In the genomic region with DNA sequence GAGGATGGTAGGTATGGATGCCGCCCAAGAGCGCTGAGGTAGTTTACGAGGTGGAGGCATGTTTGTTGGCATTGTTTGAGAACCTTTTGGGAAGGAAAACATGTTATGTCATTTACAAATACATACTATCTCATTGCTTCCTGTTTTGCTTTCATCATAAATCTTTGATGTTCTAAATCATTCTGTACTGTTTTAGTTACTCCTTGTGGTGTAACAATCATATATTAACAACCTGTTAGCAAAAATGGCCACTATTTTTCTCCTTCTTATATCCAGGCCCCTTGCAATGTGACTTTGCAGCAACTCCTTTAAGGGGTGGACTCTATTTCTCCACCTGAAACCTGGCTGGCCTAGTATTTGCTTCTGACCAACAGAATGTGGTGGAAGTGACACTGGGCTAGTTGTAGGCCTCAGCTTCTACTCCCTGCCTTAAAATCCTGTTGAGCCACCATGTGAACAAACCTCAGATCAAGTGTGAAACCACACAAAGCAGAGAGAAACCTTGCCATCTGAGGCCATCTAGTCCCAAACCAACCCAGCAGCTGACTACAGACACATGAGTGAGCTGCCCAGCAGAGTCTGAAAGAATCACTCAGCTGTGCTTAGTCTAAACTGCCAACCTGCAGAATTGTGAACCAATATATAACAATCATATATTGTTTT, we compare ENCODE assay signal across 27 cellular contexts. TPM values are rescaled to one million over a fixed set of nuclear protein-coding genes. Genes with fewer than 3 reads are reported as not detected.
DNase-seq lines count a peak whose midpoint lies in the region; ATAC-seq, FAIRE-seq and TF ChIP-seq lines count a peak whose summit lies in the region.
"Had no signal": no experiment of that assay in that cellular context is flagged by ENCODE, and none has a peak within 500 bp of the region (broad histone marks: within the 10 kb centered on the region; RNA-seq: fewer than 3 reads in every experiment).

No MANE protein-coding gene starts in this region.

- H3K27ac Mint-ChIP-seq in CD4-positive, CD25-positive, alpha-beta regulatory T cell = peak overlapping the region in 2 of 3 donors; percentile 17 to 82
- H3K27ac Mint-ChIP-seq in MCF 10A (ENCODE audit: low read depth, unreplicated experiment) = no peak overlapping the region
- no peak overlapping the region for H3K27ac Mint-ChIP-seq in activated T-helper 1 cell treated with anti-CD3 and anti-CD28 coated beads, Interleukin-12 subunit alpha, Interleukin-12 subunit beta, Interleukin-2, Interleukin-4 antibody, amounts not matched to agents 30 ng/mL and 10 ng/mL and 1 ng/mL, durations not matched to agents 14 hours and 24 hours and 36 hours

- TF ChIP-seq CTCF in GM12878 (IDR thresholded peaks at IDR 0.05 in 2 of 3, conservative IDR thresholded peaks at IDR 0.05 in 1 of 3; ENCODE audit: control insufficient read depth in 2 of 3, extremely low read depth in 1 of 3, insufficient read depth in 1 of 3, low read depth in 3 of 3, low read length in 3 of 3) (no peak), MCF 10A (IDR thresholded peaks at IDR 0.05; ENCODE audit: unreplicated experiment) (no peak)

- no peak for TF ChIP-seq POLR2A in GM12878 (IDR thresholded peaks at IDR 0.05; ENCODE audit: low read depth, low read length)

- H3K79me2 ChIP-seq in GM12878 (ENCODE audit: control insufficient read depth, insufficient read depth, low read length) = no peaks in the 10 kb centered on the region
- H3K79me2 ChIP-seq: parathyroid adenoma had no signal

- H3K4me2 ChIP-seq in GM12878 (ENCODE audit: control insufficient read depth, insufficient read depth) = no peak overlapping the region

- H3K4me1 Mint-ChIP-seq in CD4-positive, CD25-positive, alpha-beta regulatory T cell = peaks cover 0 to 7% (median 0%) of the 10 kb centered on the region in 4 donors
- H3K4me1 Mint-ChIP-seq in MCF 10A (ENCODE audit: insufficient read depth, unreplicated experiment) = no peaks in the 10 kb centered on the region
- H3K4me1 Mint-ChIP-seq in activated T-helper 1 cell treated with anti-CD3 and anti-CD28 coated beads, Interleukin-12 subunit alpha, Interleukin-12 subunit beta, Interleukin-2, Interleukin-4 antibody, amounts not matched to agents 30 ng/mL and 10 ng/mL and 1 ng/mL, durations not matched to agents 14 hours and 24 hours and 36 hours (ENCODE audit: low read depth) = no peaks in the 10 kb centered on the region

- intact Hi-C loops in GM12878 (cut with micrococcal nuclease; ENCODE audit: unreplicated experiment) (loop anchor here (5.0 kb wide), 1 partner anchor 74 kb away; the partner anchor contains the start of gene MED14), MCF 10A (cut with micrococcal nuclease) (no loop called here)
- intact Hi-C loops in activated T-helper 1 cell treated with anti-CD3 and anti-CD28 coated beads, Interleukin-12 subunit alpha, Interleukin-12 subunit beta, Interleukin-2, Interleukin-4 antibody, amounts not matched to agents 30 ng/mL and 10 ng/mL and 1 ng/mL, durations not matched to agents 14 hours and 24 hours and 36 hours (cut with micrococcal nuclease) = no loop called here

- H3K27me3 Mint-ChIP-seq in CD4-positive, CD25-positive, alpha-beta regulatory T cell = no peaks in the 10 kb centered on the region
- peaks cover 16% of the 10 kb centered on the region for H3K27me3 Mint-ChIP-seq in MCF 10A (ENCODE audit: insufficient read depth, unreplicated experiment)
- H3K27me3 Mint-ChIP-seq in activated T-helper 1 cell treated with anti-CD3 and anti-CD28 coated beads, Interleukin-12 subunit alpha, Interleukin-12 subunit beta, Interleukin-2, Interleukin-4 antibody, amounts not matched to agents 30 ng/mL and 10 ng/mL and 1 ng/mL, durations not matched to agents 14 hours and 24 hours and 36 hours (ENCODE audit: insufficient read depth) = no peaks in the 10 kb centered on the region

- POLR2A ChIA-PET in GM12878 (lab: Charles Lee) (interaction anchor here (0.5 kb wide), 1 partner anchor 39 kb away, joined by 5 read pairs; no protein-coding TSS in a partner anchor), MCF 10A (lab: Yijun Ruan, JAX) (interaction anchor here (1.2 kb wide), 1 partner anchor 10 kb away, joined by 3 read pairs; no protein-coding TSS in a partner anchor)

- no peak overlapping the region for H3K27ac ChIP-seq in CD4-positive, CD25-positive, alpha-beta regulatory T cell (ENCODE audit: insufficient read depth, low read length, poor library complexity, severe bottlenecking)
- H3K27ac ChIP-seq in GM12878 (ENCODE audit: control insufficient read depth, insufficient read depth) = no peak overlapping the region
- H3K27ac ChIP-seq: dorsolateral prefrontal cortex, parathyroid adenoma, SJCRH30, skin epidermis, tibial artery had no signal

- no peak for FAIRE-seq in GM12878 (lab: Jason Lieb, UNC)
- FAIRE-seq: bronchial epithelial cell had no signal

- in situ Hi-C loops in GM12878 (cut with MboI) = no loop called here

- CTCF ChIA-PET in GM12878 (lab: Yijun Ruan, JAX) = interaction anchor here (0.6 to 5.5 kb wide), 7 partner anchors 12 to 130 kb away, joined by 3 to 23 read pairs (median 5); no protein-coding TSS in a partner anchor
- CTCF ChIA-PET in MCF 10A (lab: Yijun Ruan, JAX) = interaction anchor here (0.8 to 0.9 kb wide), 3 partner anchors 12 to 74 kb away, joined by 3 read pairs; no protein-coding TSS in a partner anchor

- H3K9ac ChIP-seq in GM12878 (ENCODE audit: control insufficient read depth, insufficient read depth, low read length) = no peak overlapping the region
- H3K9ac ChIP-seq: parathyroid adenoma had no signal

- no peaks in the 10 kb centered on the region for H3K9me3 ChIP-seq in CD4-positive, CD25-positive, alpha-beta regulatory T cell (ENCODE audit: control insufficient read depth in 2 of 2, low read length in 2 of 2)
- no peaks in the 10 kb centered on the region for H3K9me3 ChIP-seq in GM12878 (replicated peaks; ENCODE audit: control insufficient read depth, insufficient read depth, low read length)
- H3K9me3 ChIP-seq: gastroesophageal sphincter, SJCRH30, tibial artery had no signal

- SMC1A ChIA-PET in GM12878 (lab: Charles Lee; ENCODE audit: uncharacterized antibody, unreplicated experiment) = interaction anchor here (0.8 to 1.9 kb wide), 4 partner anchors 12 to 452 kb away, joined by 4 to 9 read pairs (median 6); no protein-coding TSS in a partner anchor

- no peaks in the 10 kb centered on the region for H3K4me1 ChIP-seq in CD4-positive, CD25-positive, alpha-beta regulatory T cell (ENCODE audit: control insufficient read depth, insufficient read depth, low read length, poor library complexity, severe bottlenecking)
- no peaks in the 10 kb centered on the region; the same call in 1 of the 2 replicates for H3K4me1 ChIP-seq in GM12878 (ENCODE audit: control insufficient read depth, insufficient read depth, low read length)
- H3K4me1 ChIP-seq: gastroesophageal sphincter, parathyroid adenoma, SJCRH30, tibial artery had no signal

- TF ChIP-seq EP300 in GM12878 (IDR thresholded peaks at IDR 0.05; ENCODE audit: borderline replicate concordance in 1 of 2, control insufficient read depth in 1 of 2, low read depth in 2 of 2, low read length in 2 of 2) = no peak

- no peak overlapping the region for H3K4me3 Mint-ChIP-seq in CD4-positive, CD25-positive, alpha-beta regulatory T cell
- H3K4me3 Mint-ChIP-seq in MCF 10A (ENCODE audit: unreplicated experiment) = no peak overlapping the region
- no peak overlapping the region for H3K4me3 Mint-ChIP-seq in activated T-helper 1 cell treated with anti-CD3 and anti-CD28 coated beads, Interleukin-12 subunit alpha, Interleukin-12 subunit beta, Interleukin-2, Interleukin-4 antibody, amounts not matched to agents 30 ng/mL and 10 ng/mL and 1 ng/mL, durations not matched to agents 14 hours and 24 hours and 36 hours

- H3K27me3 ChIP-seq in CD4-positive, CD25-positive, alpha-beta regulatory T cell (ENCODE audit: control insufficient read depth, insufficient read depth, low read length) = no peaks in the 10 kb centered on the region
- no peaks in the 10 kb centered on the region for H3K27me3 ChIP-seq in GM12878 (replicated peaks in 1 of 2; ENCODE audit: control insufficient read depth in 2 of 2, insufficient read depth in 2 of 2, low read length in 1 of 2)
- H3K27me3 ChIP-seq: gastroesophageal sphincter, SJCRH30, tibial artery had no signal

- no peaks in the 10 kb centered on the region for H3K9me3 Mint-ChIP-seq in CD4-positive, CD25-positive, alpha-beta regulatory T cell
- no peaks in the 10 kb centered on the region for H3K9me3 Mint-ChIP-seq in MCF 10A (ENCODE audit: unreplicated experiment)
- H3K9me3 Mint-ChIP-seq in activated T-helper 1 cell treated with anti-CD3 and anti-CD28 coated beads, Interleukin-12 subunit alpha, Interleukin-12 subunit beta, Interleukin-2, Interleukin-4 antibody, amounts not matched to agents 30 ng/mL and 10 ng/mL and 1 ng/mL, durations not matched to agents 14 hours and 24 hours and 36 hours = no peaks in the 10 kb centered on the region

- H3K36me3 ChIP-seq in CD4-positive, CD25-positive, alpha-beta regulatory T cell (ENCODE audit: control insufficient read depth, insufficient read depth, low read length) = peaks cover 54% of the 10 kb centered on the region
- H3K36me3 ChIP-seq in GM12878 (ENCODE audit: control insufficient read depth in 2 of 2, insufficient read depth in 2 of 2, low read length in 1 of 2) = peaks cover 6 to 17% of the 10 kb centered on the region in 2 experiments

- H2AFZ ChIP-seq in GM12878 (ENCODE audit: control insufficient read depth, low read depth, low read length) = no peak overlapping the region
- H2AFZ ChIP-seq: parathyroid adenoma had no signal

- ATAC-seq in CD4-positive, CD25-positive, alpha-beta regulatory T cell (ENCODE audit: low read depth in 2 of 2) = no peak
- ATAC-seq in GM18498 (IDR thresholded peaks at IDR 0.05; ENCODE audit: unreplicated experiment) = peak; percentile 76
- ATAC-seq in HG03108 (IDR thresholded peaks at IDR 0.05; ENCODE audit: unreplicated experiment) = peak; percentile 70
- peak; percentile 73 for ATAC-seq in GM12878
- no peak for ATAC-seq in HG03045 (IDR thresholded peaks at IDR 0.05; ENCODE audit: unreplicated experiment)
- ATAC-seq: gastroesophageal sphincter, PC-3 had no signal

- no peaks in the 10 kb centered on the region for H4K20me1 ChIP-seq in GM12878 (ENCODE audit: control insufficient read depth, insufficient read depth)

- no peak for DNase-seq in CD4-positive, CD25-positive, alpha-beta regulatory T cell
- DNase-seq in GM12878 (ENCODE audit: low read depth, low spot score) = no peak
- DNase-seq in MCF 10A (ENCODE audit: unreplicated experiment) = no peak
- DNase-seq in activated T-helper 1 cell treated with anti-CD3 and anti-CD28 coated beads, Interleukin-12 subunit alpha, Interleukin-12 subunit beta, Interleukin-2, Interleukin-4 antibody, amounts not matched to agents 30 ng/mL and 10 ng/mL and 1 ng/mL, durations not matched to agents 14 hours and 24 hours and 36 hours (ENCODE audit: low spot score) = no peak
- no peak for DNase-seq in GOT3 (lab: John Stamatoyannopoulos, UW)
- DNase-seq: activated CD4-positive, alpha-beta T cell treated with anti-CD3 and anti-CD28 coated beads for 1 hour; COR-L47; dorsolateral prefrontal cortex; erythroblast; H7; MM.1S; NCI-H187 treated with DMSO at 0.1 percent for 48 hours; NCI-H524; PC-3; SJCRH30; tibial artery had no signal

- H3K4me3 ChIP-seq in CD4-positive, CD25-positive, alpha-beta regulatory T cell (ENCODE audit: low read depth, low read length) = no peak overlapping the region
- H3K4me3 ChIP-seq in GM12878 = no peak overlapping the region
- H3K4me3 ChIP-seq: dorsolateral prefrontal cortex, gastroesophageal sphincter, SJCRH30, skin epidermis, tibial artery had no signal

- 96% methylated on average over 3 of the region's 3 CpGs for WGBS in GM12878 (ENCODE audit: insufficient coverage, insufficient replicate concordance, low lambda C conversion rate, missing lambda C conversion rate)

- no TSS peak for BruUV-seq in GM12878 (replicated peaks; lab: Mats Ljungman, UMichigan)
- BruUV-seq in MCF 10A (replicated peaks; lab: Mats Ljungman, UMichigan) = no TSS peak

- TF ChIP-seq RAD21 in GM12878 (IDR thresholded peaks at IDR 0.05; ENCODE audit: insufficient read depth, low read depth, low read length) = no peak

- H3K36me3 Mint-ChIP-seq in CD4-positive, CD25-positive, alpha-beta regulatory T cell = peaks cover 57% of the 10 kb centered on the region
- peaks cover 35% of the 10 kb centered on the region for H3K36me3 Mint-ChIP-seq in MCF 10A (ENCODE audit: insufficient read depth, unreplicated experiment)
- H3K36me3 Mint-ChIP-seq in activated T-helper 1 cell treated with anti-CD3 and anti-CD28 coated beads, Interleukin-12 subunit alpha, Interleukin-12 subunit beta, Interleukin-2, Interleukin-4 antibody, amounts not matched to agents 30 ng/mL and 10 ng/mL and 1 ng/mL, durations not matched to agents 14 hours and 24 hours and 36 hours (ENCODE audit: low read depth) = peaks cover 26% of the 10 kb centered on the region

- RAD21 ChIA-PET in GM12878 (lab: Charles Lee; ENCODE audit: unreplicated experiment) = interaction anchor here (1.0 to 2.2 kb wide), 2 partner anchors 12 to 131 kb away, joined by 4 to 8 read pairs; no protein-coding TSS in a partner anchor

RNA-seq across cellular contexts. Expression of gene CXorf38, which starts 15.8 kb away (rescaled TPM):
- 26.0 TPM for total RNA-seq in CD4-positive, CD25-positive, alpha-beta regulatory T cell
- polyA plus RNA-seq in CD4-positive, CD25-positive, alpha-beta regulatory T cell = 10 to 100 TPM; 34.0 to 36.9 (median 35.9) TPM
- 36.5 and 38.1 TPM in 2 replicates for total RNA-seq in GM12878 (2013; cell fraction: nucleolus; rRNA removed)
- total RNA-seq in GM12878 (2014; rRNA removed) (20.1 and 20.4 TPM in 2 replicates), GM12878 (2014; rRNA removed; fragmentation: Illumina TruSeq; extraction: Trizol) (19.9 and 21.3 TPM in 2 replicates), GM12878 (2021) (16.8 and 17.6 TPM in 2 replicates), MCF 10A (2022) (21.4 and 21.9 TPM in 2 replicates)
- 10.4 TPM for polyA plus RNA-seq in GM12878 (2011; ENCODE audit: low read depth)
- polyA plus RNA-seq in GM12878 (2011; rRNA removed) (50.1 and 64.5 TPM in 2 replicates), GM12878 (2014; fragmentation: Illumina TruSeq; extraction: Trizol) (20.5 and 21.4 TPM in 2 replicates), GM12878 (2014; fragmentation: Nextera tagmentation; extraction: Ambion mirVana) (1 to 10 TPM; 2.2 to 6.0 TPM), GM12878 (2014; rRNA removed) (18.7 and 20.9 TPM in 2 replicates), GM12878 (2016; fragmentation: Nextera tagmentation; extraction: Ambion mirVana) (10 to 100 TPM; 14.2 to 14.4 TPM)
- 35.2 and 35.6 TPM in 2 replicates for polyA plus RNA-seq in GM12878 (2011; cell fraction: cytosol; rRNA removed)
- polyA plus RNA-seq in GM12878 (2011; cell fraction: nucleus; rRNA removed) = 17.0 and 19.6 TPM in 2 replicates
- polyA plus RNA-seq in GM12878 (2012) = 11.8 and 19.8 TPM in 2 replicates
- polyA minus RNA-seq in GM12878 (2011; rRNA and poly(A)+ RNA removed) = 27.7 and 28.0 TPM in 2 replicates
- polyA minus RNA-seq in GM12878 (2011; cell fraction: cytosol; rRNA and poly(A)+ RNA removed) = 11.4 and 11.6 TPM in 2 replicates
- polyA minus RNA-seq in GM12878 (2011; cell fraction: nucleus; rRNA and poly(A)+ RNA removed) = 10.2 and 15.0 TPM in 2 replicates
- total RNA-seq in activated T-helper 1 cell treated with anti-CD3 and anti-CD28 coated beads, Interleukin-12 subunit alpha, Interleukin-12 subunit beta, Interleukin-2, Interleukin-4 antibody, amounts not matched to agents 30 ng/mL and 10 ng/mL and 1 ng/mL, durations not matched to agents 14 hours and 24 hours and 36 hours = 15.7 and 16.9 TPM in 2 replicates

RNA-seq across cellular contexts. Expression of gene MPC1L, which starts 40.0 kb away (rescaled TPM):
- not detected for total RNA-seq in CD4-positive, CD25-positive, alpha-beta regulatory T cell
- under 1 TPM in 1 of 4 donors, not detected in 3; 0.42 TPM for polyA plus RNA-seq in CD4-positive, CD25-positive, alpha-beta regulatory T cell
- not detected in 2 replicates for total RNA-seq in GM12878 (2013; cell fraction: nucleolus; rRNA removed)
- total RNA-seq in GM12878 (2014; rRNA removed) (not detected in 2 replicates), GM12878 (2014; rRNA removed; fragmentation: Illumina TruSeq; extraction: Trizol) (not detected in 2 replicates), GM12878 (2021) (not detected in 2 replicates), MCF 10A (2022) (not detected in 2 replicates)
- not detected for polyA plus RNA-seq in GM12878 (2011; ENCODE audit: low read depth)
- polyA plus RNA-seq in GM12878 (2011; rRNA removed) (not detected in 2 replicates), GM12878 (2014; fragmentation: Illumina TruSeq; extraction: Trizol) (not detected in 2 replicates), GM12878 (2014; fragmentation: Nextera tagmentation; extraction: Ambion mirVana) (not detected), GM12878 (2014; rRNA removed) (not detected in 2 replicates), GM12878 (2016; fragmentation: Nextera tagmentation; extraction: Ambion mirVana) (not detected)
- not detected in 2 replicates for polyA plus RNA-seq in GM12878 (2011; cell fraction: cytosol; rRNA removed)
- not detected in 2 replicates for polyA plus RNA-seq in GM12878 (2011; cell fraction: nucleus; rRNA removed)
- not detected in 2 replicates for polyA plus RNA-seq in GM12878 (2012)
- not detected in 2 replicates for polyA minus RNA-seq in GM12878 (2011; rRNA and poly(A)+ RNA removed)
- polyA minus RNA-seq in GM12878 (2011; cell fraction: cytosol; rRNA and poly(A)+ RNA removed) = not detected in 2 replicates
- polyA minus RNA-seq in GM12878 (2011; cell fraction: nucleus; rRNA and poly(A)+ RNA removed) = not detected in 2 replicates
- not detected in 2 replicates for total RNA-seq in activated T-helper 1 cell treated with anti-CD3 and anti-CD28 coated beads, Interleukin-12 subunit alpha, Interleukin-12 subunit beta, Interleukin-2, Interleukin-4 antibody, amounts not matched to agents 30 ng/mL and 10 ng/mL and 1 ng/mL, durations not matched to agents 14 hours and 24 hours and 36 hours
- total RNA-seq: bronchial epithelial cell; Daoy; dorsolateral prefrontal cortex; gastroesophageal sphincter; H7; liver; PC-3; SJCRH30; T-helper 2 cell treated with Interferon-gamma antibody and Interleukin-4, amounts not matched to agents 100 ng/mL and 5 ng/mL, for 36 hours had no signal
- polyA plus RNA-seq: adipose tissue, liver had no signal

Comparison
In these comparisons a context has a peak if more than half of its experiments do, and no peak if none do; other contexts are left out.
1. ATAC-seq: peak in GM18498 (single experiment), HG03108 (single experiment) and GM12878 (single experiment); none in CD4-positive, CD25-positive, alpha-beta regulatory T cell (0 of 2) and HG03045 (single experiment).
2. H3K27ac Mint-ChIP-seq: peak in CD4-positive, CD25-positive, alpha-beta regulatory T cell (2 of 3); none in MCF 10A (single experiment) and activated T-helper 1 cell treated with anti-CD3 and anti-CD28 coated beads, Interleukin-12 subunit alpha, Interleukin-12 subunit beta, Interleukin-2, Interleukin-4 antibody, amounts not matched to agents 30 ng/mL and 10 ng/mL and 1 ng/mL, durations not matched to agents 14 hours and 24 hours and 36 hours (single experiment).